ENCODE assay signal across 23 cellular contexts in genomic region chr4:73706811-73707210, GRCh38. TPM values are rescaled to one million over a fixed set of nuclear protein-coding genes. Genes with fewer than 3 reads are reported as not detected.
"Had no signal": no experiment of that assay in that cellular context is flagged by ENCODE, and none has a peak within 500 bp of the region (broad histone marks: within the 10 kb centered on the region; RNA-seq: fewer than 3 reads in every experiment).

No MANE protein-coding gene starts in this region.

- ATAC-seq: activated CD8-positive, alpha-beta T cell treated with anti-CD3 and anti-CD28 coated beads for 36 hours; activated T-cell treated with anti-CD3 and anti-CD28 coated beads, Interleukin-2, amount 50 U/mL, for 4 hours; activated T-helper 17 cell treated with anti-CD3 and anti-CD28 coated beads, Interleukin-2, amount 50 U/mL, for 72 hours; natural killer cell treated with Interleukin-12 subunit alpha and Interleukin-12 subunit beta and Interleukin-15 and Interleukin-18, amount 100 ng/mL, for 72 hours; right cardiac atrium; WTC11 had no signal

- H3K36me3 ChIP-seq: esophagus squamous epithelium, left ventricle myocardium inferior, spleen, tibial nerve had no signal

- DNase-seq: activated CD4-positive, alpha-beta T cell treated with anti-CD3 and anti-CD28 coated beads for 1 hour; activated CD4-positive, alpha-beta T cell treated with anti-CD3 and anti-CD28 coated beads, Interleukin-2, amount 50 U/mL, for 1 hour; activated CD8-positive, alpha-beta T cell treated with anti-CD3 and anti-CD28 coated beads for 36 hours; activated gamma-delta T cell treated with Interleukin-2 at 50 U/mL for 16 hours; activated naive CD4-positive, alpha-beta T cell treated with anti-CD3 and anti-CD28 coated beads, Interleukin-2, amount 50 U/mL, for 16 hours; activated T-cell treated with anti-CD3 and anti-CD28 coated beads, Interleukin-2, amount 50 U/mL, for 4 hours; amygdala; endodermal cell; esophagus squamous epithelium; left ventricle myocardium inferior; mucosa of descending colon; posterior cingulate gyrus; right cardiac atrium; spleen; stimulated activated naive CD4-positive, alpha-beta T cell treated with Interleukin-2 at 50 U/mL for 16 hours had no signal

- H3K9me3 ChIP-seq: esophagus squamous epithelium, left ventricle myocardium inferior, mucosa of descending colon, spleen, tibial nerve had no signal

- H3K27ac ChIP-seq: tibial nerve had no signal

- H3K27me3 ChIP-seq: esophagus squamous epithelium, tibial nerve had no signal

- FAIRE-seq: bronchial epithelial cell, frontal cortex, islet of Langerhans had no signal

- H3K4me3 ChIP-seq: esophagus squamous epithelium, left ventricle myocardium inferior, lung, mucosa of descending colon, tibial nerve had no signal

RNA-seq across cellular contexts. Expression of gene CXCL8, which starts 33.6 kb away (rescaled TPM):
- total RNA-seq: endodermal cell, WTC11 had no signal
